In genomic region chr2:71498261-71498701, GRCh38 we compare ENCODE assay signal across 9 cellular contexts. TPM values are rescaled to one million over a fixed set of nuclear protein-coding genes. Genes with fewer than 3 reads are reported as not detected.
DNase-seq lines count a peak whose midpoint lies in the region; FAIRE-seq and TF ChIP-seq lines count a peak whose summit lies in the region.
"Had no signal": no experiment of that assay in that cellular context is flagged by ENCODE, and none has a peak within 500 bp of the region (broad histone marks: within the 10 kb centered on the region; RNA-seq: fewer than 3 reads in every experiment).

No MANE protein-coding gene starts in this region.

- H4K20me1 ChIP-seq in endothelial cell of umbilical vein (replicated peaks; ENCODE audit: control insufficient read depth, extremely low read depth, insufficient read depth, low read length), result no peaks in the 10 kb centered on the region

- no peak overlapping the region for H2AFZ ChIP-seq in endothelial cell of umbilical vein (ENCODE audit: low read depth, low read length)

- CTCF ChIA-PET in endothelial cell of umbilical vein (lab: Charles Lee), result interaction anchor here (1.3 to 3.6 kb wide), 6 partner anchors 8 to 199 kb away, joined by 3 to 19 read pairs (median 4); no protein-coding TSS in a partner anchor

- H3K27me3 Mint-ChIP-seq in nephron (ENCODE audit: low read depth), result peaks cover 3% of the 10 kb centered on the region

- DNase-seq in AG10803 (ENCODE audit: low read depth), result peak; percentile 87
- peak; percentile 99 for DNase-seq in NCI-H226
- peak; percentile 72 for DNase-seq in endothelial cell of umbilical vein (ENCODE audit: low read depth, low spot score)
- no peak for DNase-seq in NCI-H510A treated with DMSO at 0.1 percent for 48 hours (lab: John Stamatoyannopoulos, UW)
- DNase-seq in stimulated activated CD4-positive, alpha-beta T cell treated with anti-CD3 and anti-CD28 coated beads, Interleukin-12 subunit alpha, Interleukin-12 subunit beta, amount 100 ng/mL, for 4 hours, result no peak
- no peak for DNase-seq in NCI-H2107 (lab: John Stamatoyannopoulos, UW)
- no peak for DNase-seq in NCI-H1417 (lab: John Stamatoyannopoulos, UW)
- DNase-seq: NCI-H1092 had no signal

- H3K27ac ChIP-seq in endothelial cell of umbilical vein (ENCODE audit: insufficient read depth, low read depth, low read length), result peak overlapping the region; percentile 96

- BruUV-seq in endothelial cell of umbilical vein (replicated peaks; lab: Mats Ljungman, UMichigan), result no TSS peak

- intact Hi-C loops in endothelial cell of umbilical vein (cut with micrococcal nuclease), result no loop called here

- no peaks in the 10 kb centered on the region for H3K9me3 Mint-ChIP-seq in nephron

- H3K27ac Mint-ChIP-seq in nephron, result peak overlapping the region; percentile 7 to 24 (median 10)

- peaks cover 71% of the 10 kb centered on the region for H3K4me1 ChIP-seq in endothelial cell of umbilical vein (ENCODE audit: control insufficient read depth, extremely low read depth, insufficient read depth, low read length)

- no peaks in the 10 kb centered on the region for H3K9me3 ChIP-seq in endothelial cell of umbilical vein (replicated peaks; ENCODE audit: control insufficient read depth, insufficient read depth, low read length)

- peak; percentile 88 for FAIRE-seq in endothelial cell of umbilical vein (lab: Jason Lieb, UNC)

- peak overlapping the region; percentile 41 for H3K4me2 ChIP-seq in endothelial cell of umbilical vein (ENCODE audit: insufficient read depth, low read length)

- TF ChIP-seq CTCF in AG10803 (conservative IDR thresholded peaks at IDR 0.05; ENCODE audit: low read length), result no peak
- TF ChIP-seq CTCF in endothelial cell of umbilical vein (IDR thresholded peaks at IDR 0.05; ENCODE audit: extremely low read depth in 1 of 2, insufficient read depth in 1 of 2, low read depth in 1 of 2, low read length in 2 of 2), result no peak
- TF ChIP-seq CTCF in nephron (IDR thresholded peaks at IDR 0.05; ENCODE audit: unreplicated experiment in 3 of 3), result no peak

- H3K4me3 ChIP-seq in AG10803 (ENCODE audit: low read length) (no peak overlapping the region), endothelial cell of umbilical vein (replicated peaks in 1 of 3; ENCODE audit: insufficient read depth in 1 of 3, low read depth in 1 of 3, low read length in 3 of 3) (no peak overlapping the region)

- peaks cover 15% of the 10 kb centered on the region for H3K4me1 Mint-ChIP-seq in nephron

- no peaks in the 10 kb centered on the region for H3K9me1 ChIP-seq in endothelial cell of umbilical vein (replicated peaks; ENCODE audit: control insufficient read depth, extremely low read depth, insufficient read depth, low read length)

- no peaks in the 10 kb centered on the region for H3K27me3 ChIP-seq in endothelial cell of umbilical vein (ENCODE audit: control insufficient read depth in 2 of 2, insufficient read depth in 2 of 2, low read length in 2 of 2)

- H3K36me3 ChIP-seq in endothelial cell of umbilical vein (ENCODE audit: control insufficient read depth in 2 of 2, extremely low read depth in 1 of 2, insufficient read depth in 2 of 2, low read length in 2 of 2), result peaks cover 5% of the 10 kb centered on the region in 2 experiments

- H3K36me3 Mint-ChIP-seq in nephron (ENCODE audit: low read depth), result no peaks in the 10 kb centered on the region

- H3K4me3 Mint-ChIP-seq in nephron, result no peak overlapping the region

- POLR2A ChIA-PET in endothelial cell of umbilical vein (lab: Charles Lee), result no interaction called here

- peak overlapping the region; percentile 30 for H3K9ac ChIP-seq in endothelial cell of umbilical vein (replicated peaks; ENCODE audit: extremely low read depth, insufficient read depth, low read length)

- no peaks in the 10 kb centered on the region for H3K79me2 ChIP-seq in endothelial cell of umbilical vein (ENCODE audit: control insufficient read depth, insufficient read depth, low read length)

- TF ChIP-seq POLR2A in endothelial cell of umbilical vein (IDR thresholded peaks at IDR 0.05; ENCODE audit: low read depth, low read length), result no peak

- dilution Hi-C loops in endothelial cell of umbilical vein (cut with MboI; ENCODE audit: extremely low pct_ligation_motif_present, low sequenced_read_pairs), result no loop called here

TF ChIP-seq in endothelial cell of umbilical vein, 7 proteins besides CTCF, POLR2A, EP300 and RAD21:
- TF ChIP-seq MAX (IDR thresholded peaks at IDR 0.05; ENCODE audit: insufficient read depth, insufficient read length) (no peak), JUN (IDR thresholded peaks at IDR 0.05; ENCODE audit: borderline replicate concordance, insufficient read depth, insufficient read length, low read depth) (peak; percentile 78), POLR2AphosphoS5 (IDR thresholded peaks at IDR 0.05; ENCODE audit: insufficient read depth, low read depth, low read length) (peak; percentile 58), FOS (IDR thresholded peaks at IDR 0.05; ENCODE audit: borderline replicate concordance, insufficient read depth, low read length) (peak; percentile 42)

RNA-seq across cellular contexts. Expression of gene DYSF, which starts 44.9 kb away (rescaled TPM):
- 134 and 152 TPM in 2 replicates for total RNA-seq in endothelial cell of umbilical vein
- 50.9 and 53.5 TPM in 2 replicates for polyA plus RNA-seq in endothelial cell of umbilical vein
- 49.0 and 50.6 TPM in 2 replicates for polyA plus RNA-seq in endothelial cell of umbilical vein (2011; cell fraction: cytosol; rRNA removed)
- polyA plus RNA-seq in endothelial cell of umbilical vein (2011; cell fraction: nucleus; rRNA removed), result 84.1 and 102 TPM in 2 replicates
- polyA plus RNA-seq in endothelial cell of umbilical vein (2012), result 29.9 and 46.0 TPM in 2 replicates
- polyA minus RNA-seq in endothelial cell of umbilical vein, result 111 and 117 TPM in 2 replicates
- polyA minus RNA-seq in endothelial cell of umbilical vein (2011; cell fraction: cytosol; rRNA and poly(A)+ RNA removed), result 0.72 TPM
- 62.9 and 88.7 TPM in 2 replicates for polyA minus RNA-seq in endothelial cell of umbilical vein (2011; cell fraction: nucleus; rRNA and poly(A)+ RNA removed)

Comparison
In these comparisons a context has a peak if more than half of its experiments do, and no peak if none do; other contexts are left out.
1. DNase-seq: peak in AG10803 (single experiment), NCI-H226 (single experiment) and endothelial cell of umbilical vein (single experiment); none in NCI-H510A treated with DMSO at 0.1 percent for 48 hours (single experiment), stimulated activated CD4-positive, alpha-beta T cell treated with anti-CD3 and anti-CD28 coated beads, Interleukin-12 subunit alpha, Interleukin-12 subunit beta, amount 100 ng/mL, for 4 hours (single experiment), NCI-H2107 (single experiment) and NCI-H1417 (0 of 3).